26 cellular contexts compared by ENCODE assay signal in the genomic region with DNA sequence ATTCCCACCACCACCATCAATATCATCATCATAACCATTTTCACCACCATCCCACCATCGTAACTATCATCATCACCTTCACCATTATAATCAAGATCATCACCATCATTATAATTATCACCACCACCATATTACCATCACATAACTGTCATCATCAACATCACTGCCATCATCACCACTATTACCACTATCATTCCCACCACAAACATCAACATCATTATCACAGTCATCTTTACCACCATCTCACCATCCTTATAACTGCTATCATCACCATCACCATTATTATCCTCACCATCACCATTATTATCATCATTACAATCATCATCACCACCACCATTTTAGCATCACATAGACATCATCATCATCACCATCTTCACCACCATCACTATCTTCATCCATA.
DNase-seq lines count a peak whose midpoint lies in the region; ATAC-seq, FAIRE-seq and TF ChIP-seq lines count a peak whose summit lies in the region.
"Had no signal": no experiment of that assay in that cellular context is flagged by ENCODE, and none has a peak within 500 bp of the region (broad histone marks: within the 10 kb centered on the region; RNA-seq: fewer than 3 reads in every experiment).

No MANE protein-coding gene starts in this region.

- H3K27ac Mint-ChIP-seq in astrocyte (ENCODE audit: unreplicated experiment), result no peak overlapping the region
- H3K27ac Mint-ChIP-seq in CD8-positive, alpha-beta memory T cell, result no peak overlapping the region
- H3K27ac Mint-ChIP-seq: B cell; CD4-positive, alpha-beta T cell; CD8-positive, alpha-beta T cell had no signal

- no peaks in the 10 kb centered on the region for H3K4me1 ChIP-seq in HEK293 (ENCODE audit: control insufficient read depth, insufficient read depth, low read length)
- H3K4me1 ChIP-seq in astrocyte (ENCODE audit: insufficient read depth, low read length), result no peaks in the 10 kb centered on the region
- no peaks in the 10 kb centered on the region for H3K4me1 ChIP-seq in CD8-positive, alpha-beta memory T cell (ENCODE audit: insufficient read depth, low read length)
- H3K4me1 ChIP-seq: BLaER1 treated with 17β-estradiol and CSF1 and Interleukin-3, amounts not matched to agents 10 nM and 100 nM had no signal

- H3K36me3 ChIP-seq in HEK293 (ENCODE audit: control insufficient read depth in 2 of 2, insufficient read depth in 1 of 2, low read length in 2 of 2) (no peaks in the 10 kb centered on the region), astrocyte (ENCODE audit: insufficient read depth, low read length) (no peaks in the 10 kb centered on the region)
- no peaks in the 10 kb centered on the region for H3K36me3 ChIP-seq in CD8-positive, alpha-beta memory T cell (ENCODE audit: insufficient read depth, low read length)
- H3K36me3 ChIP-seq: BLaER1 treated with 17β-estradiol and CSF1 and Interleukin-3, amounts not matched to agents 10 nM and 100 nM had no signal

- TF ChIP-seq CTCF in HEK293 (tag by site-specific recombination; IDR thresholded peaks at IDR 0.05), result no peak
- no peak for TF ChIP-seq CTCF in astrocyte (IDR thresholded peaks at IDR 0.05; ENCODE audit: insufficient read depth, low read depth, low read length)

- CTCF ChIA-PET in HEK293 (lab: Yijun Ruan, JAX), result no interaction called here
- CTCF ChIA-PET in HEK293T (lab: Yijun Ruan, JAX), result no interaction called here
- CTCF ChIA-PET in CD8-positive, alpha-beta memory T cell (lab: Charles Lee), result no interaction called here

- H3K4me3 Mint-ChIP-seq in astrocyte (ENCODE audit: unreplicated experiment), result no peak overlapping the region
- H3K4me3 Mint-ChIP-seq in CD8-positive, alpha-beta memory T cell, result no peak overlapping the region
- H3K4me3 Mint-ChIP-seq: B cell; CD4-positive, alpha-beta T cell; CD8-positive, alpha-beta T cell had no signal

- no peaks in the 10 kb centered on the region for H3K9me3 ChIP-seq in HEK293 (ENCODE audit: control insufficient read depth, insufficient read depth, low read depth, low read length)
- no peaks in the 10 kb centered on the region for H3K9me3 ChIP-seq in astrocyte (ENCODE audit: insufficient read depth, low read depth, low read length)
- no peaks in the 10 kb centered on the region for H3K9me3 ChIP-seq in CD8-positive, alpha-beta memory T cell (ENCODE audit: low read length)

- no peak overlapping the region for H3K4me3 ChIP-seq in HEK293 (ENCODE audit: low read depth, low read length)
- no peak overlapping the region for H3K4me3 ChIP-seq in astrocyte (ENCODE audit: insufficient read depth, low read depth, low read length)
- H3K4me3 ChIP-seq in CD8-positive, alpha-beta memory T cell (ENCODE audit: low read length), result no peak overlapping the region
- H3K4me3 ChIP-seq: BLaER1 treated with 17β-estradiol and CSF1 and Interleukin-3, amounts not matched to agents 10 nM and 100 nM; GM12878 had no signal

- DNase-seq in HEK293T (ENCODE audit: extremely low spot score) (no peak), astrocyte (ENCODE audit: low read depth) (no peak), urothelium cell line (ENCODE audit: low spot score) (no peak), ACHN (no peak)
- DNase-seq in CD8-positive, alpha-beta memory T cell, result no peak
- DNase-seq: 8988T; AML-193; CD4-positive, alpha-beta T cell; CD8-positive, alpha-beta T cell; COR-L47; DMS 273 treated with DMSO at 0.1 percent for 48 hours; DMS153; DMS53; DMS79; DND-41; EL; GDM1 had no signal

- peaks cover 39% of the 10 kb centered on the region for H3K27me3 Mint-ChIP-seq in astrocyte (ENCODE audit: low read depth, unreplicated experiment)
- peaks cover 0 to 1% of the 10 kb centered on the region in 2 donors for H3K27me3 Mint-ChIP-seq in CD8-positive, alpha-beta memory T cell
- H3K27me3 Mint-ChIP-seq: CD4-positive, alpha-beta T cell had no signal

- in situ Hi-C loops in ACHN (cut with HindIII; ENCODE audit: low pct_ligation_motif_present, low pct_unique_long_range_greater_than_20kb, low sequenced_read_pairs), result no loop called here

- H3K79me2 ChIP-seq in astrocyte (ENCODE audit: insufficient read depth, low read length), result no peaks in the 10 kb centered on the region

- FAIRE-seq in astrocyte (lab: Jason Lieb, UNC) (peak; percentile 26), urothelium cell line (lab: Jason Lieb, UNC) (peak; percentile 98)
- FAIRE-seq: A204.1, GM12878, GM12892, GM18507 had no signal

- H3K9ac ChIP-seq in astrocyte (ENCODE audit: low read length), result no peak overlapping the region
- H3K9ac ChIP-seq: BLaER1 treated with 17β-estradiol and CSF1 and Interleukin-3, amounts not matched to agents 10 nM and 100 nM had no signal

- H3K4me1 Mint-ChIP-seq in astrocyte (ENCODE audit: low read depth, unreplicated experiment), result no peaks in the 10 kb centered on the region
- H3K4me1 Mint-ChIP-seq in CD8-positive, alpha-beta memory T cell, result no peaks in the 10 kb centered on the region
- H3K4me1 Mint-ChIP-seq: B cell had no signal

- no peak overlapping the region for H2AFZ ChIP-seq in astrocyte (ENCODE audit: low read depth, low read length)

- H3K27ac ChIP-seq in HEK293 (ENCODE audit: extremely low read depth, low read depth, low read length) (no peak overlapping the region), astrocyte (ENCODE audit: low read depth, low read length) (no peak overlapping the region)
- H3K27ac ChIP-seq in CD8-positive, alpha-beta memory T cell (ENCODE audit: low read depth, low read length), result no peak overlapping the region
- H3K27ac ChIP-seq: BLaER1 treated with 17β-estradiol and CSF1 and Interleukin-3, amounts not matched to agents 10 nM and 100 nM; C4-2B had no signal

- no peak for ATAC-seq in HG02642 (IDR thresholded peaks at IDR 0.05; ENCODE audit: poor library complexity, unreplicated experiment)
- ATAC-seq: CD8-positive, alpha-beta T cell; GM12878 had no signal

- H3K4me2 ChIP-seq in astrocyte (ENCODE audit: low read length), result no peak overlapping the region
- H3K4me2 ChIP-seq: BLaER1 treated with 17β-estradiol and CSF1 and Interleukin-3, amounts not matched to agents 10 nM and 100 nM had no signal

- H3K36me3 Mint-ChIP-seq in astrocyte (ENCODE audit: low read depth, unreplicated experiment), result no peaks in the 10 kb centered on the region
- H3K36me3 Mint-ChIP-seq in CD8-positive, alpha-beta memory T cell, result no peaks in the 10 kb centered on the region
- H3K36me3 Mint-ChIP-seq: CD8-positive, alpha-beta T cell had no signal

- no peaks in the 10 kb centered on the region for H3K9me3 Mint-ChIP-seq in astrocyte (ENCODE audit: unreplicated experiment)
- no peaks in the 10 kb centered on the region for H3K9me3 Mint-ChIP-seq in CD8-positive, alpha-beta memory T cell
- H3K9me3 Mint-ChIP-seq: CD4-positive, alpha-beta T cell; CD8-positive, alpha-beta T cell had no signal

- no peaks in the 10 kb centered on the region for H4K20me1 ChIP-seq in astrocyte (ENCODE audit: insufficient read depth, low read length)
- H4K20me1 ChIP-seq: BLaER1 treated with 17β-estradiol and CSF1 and Interleukin-3, amounts not matched to agents 10 nM and 100 nM had no signal

- no peaks in the 10 kb centered on the region for H3K27me3 ChIP-seq in astrocyte (ENCODE audit: insufficient read depth, low read length)
- H3K27me3 ChIP-seq in CD8-positive, alpha-beta memory T cell (ENCODE audit: insufficient read depth, low read length, poor library complexity, severe bottlenecking), result no peaks in the 10 kb centered on the region
- H3K27me3 ChIP-seq: BLaER1 treated with 17β-estradiol and CSF1 and Interleukin-3, amounts not matched to agents 10 nM and 100 nM had no signal

- POLR2A ChIA-PET in HEK293 (lab: Yijun Ruan, JAX), result no interaction called here
- POLR2A ChIA-PET in HEK293T (lab: Yijun Ruan, JAX), result no interaction called here
- POLR2A ChIA-PET in CD8-positive, alpha-beta memory T cell (lab: Charles Lee), result no interaction called here

TF ChIP-seq in HEK293, 187 proteins besides CTCF, POLR2A, EP300 and RAD21 (continues in another document):
- TF ChIP-seq ZNF776 (tag by site-specific recombination; IDR thresholded peaks at IDR 0.05; ENCODE audit: borderline replicate concordance) (0 out of 2 replicates have a peak, but pooled peaks have one; percentile 51), ZNF785 (tag by site-specific recombination; IDR thresholded peaks at IDR 0.05) (no peak), ZNF138 (tag by site-specific recombination; IDR thresholded peaks at IDR 0.05; ENCODE audit: borderline replicate concordance) (no peak), ZFP69B (tag by site-specific recombination; IDR thresholded peaks at IDR 0.05) (no peak), KLF10 (tag by site-specific recombination; IDR thresholded peaks at IDR 0.05) (no peak), ZNF114 (tag by site-specific recombination; IDR thresholded peaks at IDR 0.05) (peak; percentile 83; the same call in 1 of the 2 replicates)

TF ChIP-seq in HEK293T, 16 proteins besides CTCF, POLR2A, EP300 and RAD21:
- TF ChIP-seq FOXM1 (IDR thresholded peaks at IDR 0.05; ENCODE audit: borderline replicate concordance) (no peak), CTBP1 (IDR thresholded peaks at IDR 0.05; ENCODE audit: borderline replicate concordance) (0 out of 2 replicates have a peak, but pooled peaks have one; percentile 21), TARDBP (IDR thresholded peaks at IDR 0.05) (no peak)
TF ChIP-seq in HEK293T: peak in this region for 1.
